ENCODE assay signal across 1 cellular context in the genomic region with DNA sequence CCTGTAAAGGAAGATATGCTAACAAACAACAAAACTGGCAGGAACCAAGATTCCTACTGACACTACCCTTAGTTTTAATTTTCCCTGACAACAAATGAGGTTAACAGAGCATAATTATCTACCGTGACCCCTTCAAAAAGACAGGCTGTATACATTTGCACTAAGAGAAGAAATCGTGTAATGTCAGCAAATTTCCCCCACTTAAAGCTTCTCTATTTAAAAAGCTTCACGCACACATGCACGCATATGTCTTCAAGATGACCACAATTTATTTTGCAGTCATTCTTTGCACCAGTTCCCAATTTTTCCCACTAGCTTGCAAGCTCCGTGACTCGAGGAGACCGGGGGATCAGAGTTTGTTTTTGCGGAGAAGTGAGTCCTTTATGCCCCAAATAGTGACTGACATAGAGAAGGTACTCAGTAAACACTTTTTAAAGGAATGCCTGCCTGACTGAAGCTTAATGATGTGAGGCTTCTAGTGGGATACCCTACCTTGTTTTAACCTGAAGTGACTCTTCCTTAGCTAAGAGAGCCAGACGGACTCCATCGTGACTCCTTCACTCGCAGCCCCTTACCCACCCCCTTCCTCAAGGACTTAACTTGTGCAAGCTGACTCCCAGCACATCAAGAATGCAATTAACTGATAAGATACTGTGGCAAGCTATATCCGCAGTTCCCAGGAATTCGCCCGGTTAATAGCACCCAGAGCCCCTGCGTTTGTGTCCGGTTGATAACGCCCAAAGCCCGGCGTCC.
TF ChIP-seq lines count a peak whose summit lies in the region.

No MANE protein-coding gene starts in this region.

TF ChIP-seq in K562, 482 proteins besides CTCF, POLR2A, EP300 and RAD21 (continued from another document and continues in another):
- TF ChIP-seq, protein P1, sequence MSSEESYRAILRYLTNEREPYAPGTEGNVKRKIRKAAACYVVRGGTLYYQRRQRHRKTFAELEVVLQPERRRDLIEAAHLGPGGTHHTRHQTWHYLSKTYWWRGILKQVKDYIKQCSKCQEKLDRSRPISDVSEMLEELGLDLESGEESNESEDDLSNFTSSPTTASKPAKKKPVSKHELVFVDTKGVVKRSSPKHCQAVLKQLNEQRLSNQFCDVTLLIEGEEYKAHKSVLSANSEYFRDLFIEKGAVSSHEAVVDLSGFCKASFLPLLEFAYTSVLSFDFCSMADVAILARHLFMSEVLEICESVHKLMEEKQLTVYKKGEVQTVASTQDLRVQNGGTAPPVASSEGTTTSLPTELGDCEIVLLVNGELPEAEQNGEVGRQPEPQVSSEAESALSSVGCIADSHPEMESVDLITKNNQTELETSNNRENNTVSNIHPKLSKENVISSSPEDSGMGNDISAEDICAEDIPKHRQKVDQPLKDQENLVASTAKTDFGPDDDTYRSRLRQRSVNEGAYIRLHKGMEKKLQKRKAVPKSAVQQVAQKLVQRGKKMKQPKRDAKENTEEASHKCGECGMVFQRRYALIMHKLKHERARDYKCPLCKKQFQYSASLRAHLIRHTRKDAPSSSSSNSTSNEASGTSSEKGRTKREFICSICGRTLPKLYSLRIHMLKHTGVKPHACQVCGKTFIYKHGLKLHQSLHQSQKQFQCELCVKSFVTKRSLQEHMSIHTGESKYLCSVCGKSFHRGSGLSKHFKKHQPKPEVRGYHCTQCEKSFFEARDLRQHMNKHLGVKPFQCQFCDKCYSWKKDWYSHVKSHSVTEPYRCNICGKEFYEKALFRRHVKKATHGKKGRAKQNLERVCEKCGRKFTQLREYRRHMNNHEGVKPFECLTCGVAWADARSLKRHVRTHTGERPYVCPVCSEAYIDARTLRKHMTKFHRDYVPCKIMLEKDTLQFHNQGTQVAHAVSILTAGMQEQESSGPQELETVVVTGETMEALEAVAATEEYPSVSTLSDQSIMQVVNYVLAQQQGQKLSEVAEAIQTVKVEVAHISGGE (CRISPR knock-in tag; IDR thresholded peaks at IDR 0.05): peak in 1 of 3 experiments; percentile 77; a peak in 2 of 6 replicates
- no peak for TF ChIP-seq GABPB1 (CRISPR knock-in tag; IDR thresholded peaks at IDR 0.05)
- TF ChIP-seq FOXK1 (CRISPR knock-in tag; IDR thresholded peaks at IDR 0.05; ENCODE audit: borderline replicate concordance): no peak
- TF ChIP-seq SETDB1 (IDR thresholded peaks at IDR 0.05; ENCODE audit: low read length): no peak
- TF ChIP-seq GABPA (tag; conservative IDR thresholded peaks at IDR 0.05; ENCODE audit: low read depth): no peak
- TF ChIP-seq, protein P2, sequence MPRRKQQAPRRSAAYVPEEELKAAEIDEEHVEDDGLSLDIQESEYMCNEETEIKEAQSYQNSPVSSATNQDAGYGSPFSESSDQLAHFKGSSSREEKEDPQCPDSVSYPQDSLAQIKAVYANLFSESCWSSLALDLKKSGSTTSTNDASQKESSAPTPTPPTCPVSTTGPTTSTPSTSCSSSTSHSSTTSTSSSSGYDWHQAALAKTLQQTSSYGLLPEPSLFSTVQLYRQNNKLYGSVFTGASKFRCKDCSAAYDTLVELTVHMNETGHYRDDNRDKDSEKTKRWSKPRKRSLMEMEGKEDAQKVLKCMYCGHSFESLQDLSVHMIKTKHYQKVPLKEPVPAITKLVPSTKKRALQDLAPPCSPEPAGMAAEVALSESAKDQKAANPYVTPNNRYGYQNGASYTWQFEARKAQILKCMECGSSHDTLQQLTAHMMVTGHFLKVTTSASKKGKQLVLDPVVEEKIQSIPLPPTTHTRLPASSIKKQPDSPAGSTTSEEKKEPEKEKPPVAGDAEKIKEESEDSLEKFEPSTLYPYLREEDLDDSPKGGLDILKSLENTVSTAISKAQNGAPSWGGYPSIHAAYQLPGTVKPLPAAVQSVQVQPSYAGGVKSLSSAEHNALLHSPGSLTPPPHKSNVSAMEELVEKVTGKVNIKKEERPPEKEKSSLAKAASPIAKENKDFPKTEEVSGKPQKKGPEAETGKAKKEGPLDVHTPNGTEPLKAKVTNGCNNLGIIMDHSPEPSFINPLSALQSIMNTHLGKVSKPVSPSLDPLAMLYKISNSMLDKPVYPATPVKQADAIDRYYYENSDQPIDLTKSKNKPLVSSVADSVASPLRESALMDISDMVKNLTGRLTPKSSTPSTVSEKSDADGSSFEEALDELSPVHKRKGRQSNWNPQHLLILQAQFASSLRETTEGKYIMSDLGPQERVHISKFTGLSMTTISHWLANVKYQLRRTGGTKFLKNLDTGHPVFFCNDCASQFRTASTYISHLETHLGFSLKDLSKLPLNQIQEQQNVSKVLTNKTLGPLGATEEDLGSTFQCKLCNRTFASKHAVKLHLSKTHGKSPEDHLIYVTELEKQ (CRISPR knock-in tag; IDR thresholded peaks at IDR 0.05): peak; percentile 83
- TF ChIP-seq, protein P3, sequence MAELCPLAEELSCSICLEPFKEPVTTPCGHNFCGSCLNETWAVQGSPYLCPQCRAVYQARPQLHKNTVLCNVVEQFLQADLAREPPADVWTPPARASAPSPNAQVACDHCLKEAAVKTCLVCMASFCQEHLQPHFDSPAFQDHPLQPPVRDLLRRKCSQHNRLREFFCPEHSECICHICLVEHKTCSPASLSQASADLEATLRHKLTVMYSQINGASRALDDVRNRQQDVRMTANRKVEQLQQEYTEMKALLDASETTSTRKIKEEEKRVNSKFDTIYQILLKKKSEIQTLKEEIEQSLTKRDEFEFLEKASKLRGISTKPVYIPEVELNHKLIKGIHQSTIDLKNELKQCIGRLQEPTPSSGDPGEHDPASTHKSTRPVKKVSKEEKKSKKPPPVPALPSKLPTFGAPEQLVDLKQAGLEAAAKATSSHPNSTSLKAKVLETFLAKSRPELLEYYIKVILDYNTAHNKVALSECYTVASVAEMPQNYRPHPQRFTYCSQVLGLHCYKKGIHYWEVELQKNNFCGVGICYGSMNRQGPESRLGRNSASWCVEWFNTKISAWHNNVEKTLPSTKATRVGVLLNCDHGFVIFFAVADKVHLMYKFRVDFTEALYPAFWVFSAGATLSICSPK (IDR thresholded peaks at IDR 0.05; ENCODE audit: borderline replicate concordance): no peak
- peak; percentile 82 for TF ChIP-seq ZNF79 (CRISPR knock-in tag; IDR thresholded peaks at IDR 0.05; ENCODE audit: low read depth)
- TF ChIP-seq, protein P4, sequence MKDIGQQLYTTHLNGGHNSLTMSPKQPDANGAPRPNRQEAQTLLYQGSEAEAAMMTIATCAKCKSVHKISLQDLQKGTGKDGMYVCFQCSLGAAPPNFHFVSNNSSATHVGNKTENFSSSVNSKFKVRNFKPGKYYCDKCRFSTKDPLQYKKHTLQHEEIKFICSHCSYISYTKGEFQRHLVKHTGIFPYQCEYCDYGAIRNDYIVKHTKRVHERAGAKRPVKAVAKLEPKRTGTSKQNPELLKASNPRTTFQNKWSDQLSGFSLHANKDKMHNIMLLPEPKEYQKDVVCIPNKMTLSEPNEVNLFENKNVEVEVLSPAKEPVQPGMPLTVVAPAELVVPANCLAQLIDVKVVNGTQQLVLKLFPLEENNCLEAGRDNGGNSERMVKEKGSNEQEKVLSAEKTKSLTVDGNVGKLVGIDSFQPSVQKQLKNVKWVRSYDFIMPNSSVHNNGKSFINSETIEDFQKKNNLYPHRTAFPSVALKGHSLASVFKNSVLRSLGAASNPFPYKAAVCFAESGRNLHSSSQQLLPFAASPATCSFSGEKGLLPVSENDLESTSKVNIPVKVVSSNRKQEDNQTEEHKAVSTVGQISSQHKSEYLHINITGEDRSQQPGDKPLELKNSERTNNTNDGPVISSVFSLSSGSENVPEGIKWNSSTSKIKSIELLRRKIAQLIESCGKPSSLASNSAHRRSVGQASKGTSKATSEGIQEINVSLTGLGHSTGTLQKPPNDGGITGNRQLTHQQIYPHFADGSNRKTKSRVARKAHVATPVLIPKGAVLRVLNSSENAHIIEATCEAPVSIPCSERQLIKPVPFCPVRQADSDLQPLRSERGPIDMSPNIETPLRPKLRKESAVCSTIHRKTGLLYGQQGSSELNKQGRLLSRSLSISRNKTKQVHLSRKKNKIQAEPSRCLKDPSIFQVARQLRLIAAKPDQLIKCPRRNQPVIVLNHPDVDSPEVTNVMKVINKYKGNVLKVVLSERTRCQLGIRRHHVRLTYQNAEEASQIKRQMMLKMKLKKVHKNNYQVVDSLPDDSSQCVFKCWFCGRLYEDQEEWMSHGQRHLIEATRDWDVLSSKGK (CRISPR knock-in tag; IDR thresholded peaks at IDR 0.05): no peak
- TF ChIP-seq, protein P5, sequence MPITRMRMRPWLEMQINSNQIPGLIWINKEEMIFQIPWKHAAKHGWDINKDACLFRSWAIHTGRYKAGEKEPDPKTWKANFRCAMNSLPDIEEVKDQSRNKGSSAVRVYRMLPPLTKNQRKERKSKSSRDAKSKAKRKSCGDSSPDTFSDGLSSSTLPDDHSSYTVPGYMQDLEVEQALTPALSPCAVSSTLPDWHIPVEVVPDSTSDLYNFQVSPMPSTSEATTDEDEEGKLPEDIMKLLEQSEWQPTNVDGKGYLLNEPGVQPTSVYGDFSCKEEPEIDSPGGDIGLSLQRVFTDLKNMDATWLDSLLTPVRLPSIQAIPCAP (CRISPR knock-in tag; IDR thresholded peaks at IDR 0.05; ENCODE audit: borderline replicate concordance): no peak
- no peak for TF ChIP-seq BDP1 (IDR thresholded peaks at IDR 0.05; ENCODE audit: insufficient read depth, insufficient read length)
- 0 out of 2 replicates have a peak, but pooled peaks have one; percentile 82 for TF ChIP-seq ZNF696 (CRISPR knock-in tag; conservative IDR thresholded peaks at IDR 0.05)
- TF ChIP-seq, protein P6, sequence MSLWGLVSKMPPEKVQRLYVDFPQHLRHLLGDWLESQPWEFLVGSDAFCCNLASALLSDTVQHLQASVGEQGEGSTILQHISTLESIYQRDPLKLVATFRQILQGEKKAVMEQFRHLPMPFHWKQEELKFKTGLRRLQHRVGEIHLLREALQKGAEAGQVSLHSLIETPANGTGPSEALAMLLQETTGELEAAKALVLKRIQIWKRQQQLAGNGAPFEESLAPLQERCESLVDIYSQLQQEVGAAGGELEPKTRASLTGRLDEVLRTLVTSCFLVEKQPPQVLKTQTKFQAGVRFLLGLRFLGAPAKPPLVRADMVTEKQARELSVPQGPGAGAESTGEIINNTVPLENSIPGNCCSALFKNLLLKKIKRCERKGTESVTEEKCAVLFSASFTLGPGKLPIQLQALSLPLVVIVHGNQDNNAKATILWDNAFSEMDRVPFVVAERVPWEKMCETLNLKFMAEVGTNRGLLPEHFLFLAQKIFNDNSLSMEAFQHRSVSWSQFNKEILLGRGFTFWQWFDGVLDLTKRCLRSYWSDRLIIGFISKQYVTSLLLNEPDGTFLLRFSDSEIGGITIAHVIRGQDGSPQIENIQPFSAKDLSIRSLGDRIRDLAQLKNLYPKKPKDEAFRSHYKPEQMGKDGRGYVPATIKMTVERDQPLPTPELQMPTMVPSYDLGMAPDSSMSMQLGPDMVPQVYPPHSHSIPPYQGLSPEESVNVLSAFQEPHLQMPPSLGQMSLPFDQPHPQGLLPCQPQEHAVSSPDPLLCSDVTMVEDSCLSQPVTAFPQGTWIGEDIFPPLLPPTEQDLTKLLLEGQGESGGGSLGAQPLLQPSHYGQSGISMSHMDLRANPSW (CRISPR knock-in tag; IDR thresholded peaks at IDR 0.05): no peak; the same call in 1 of the 2 replicates
- TF ChIP-seq CBX5 (IDR thresholded peaks at IDR 0.05; ENCODE audit: borderline replicate concordance, low read depth): no peak
- peak; percentile 84; the same call in 1 of the 2 replicates for TF ChIP-seq POLR2AphosphoS5 (IDR thresholded peaks at IDR 0.05; ENCODE audit: control insufficient read depth, insufficient read depth, low read depth, low read length)
- TF ChIP-seq ETV1 (tag; conservative IDR thresholded peaks at IDR 0.05; ENCODE audit: low read depth): peak; percentile 83
- peak; percentile 44 for TF ChIP-seq KDM5B (IDR thresholded peaks at IDR 0.05; ENCODE audit: insufficient replicate concordance, low read depth, low read length)
- peak; percentile 75; the same call in 1 of the 2 replicates for TF ChIP-seq ZNF561 (CRISPR knock-in tag; conservative IDR thresholded peaks at IDR 0.05)
- no peak for TF ChIP-seq EHMT2 (IDR thresholded peaks at IDR 0.05)
- no peak for TF ChIP-seq U2AF1 (optimal IDR thresholded peaks at IDR 0.05; ENCODE audit: low read depth, low read length)
- no peak for TF ChIP-seq ZNF146 (CRISPR knock-in tag; IDR thresholded peaks at IDR 0.05; ENCODE audit: unreplicated experiment)
- peak; percentile 82 for TF ChIP-seq CXXC5 (CRISPR knock-in tag; IDR thresholded peaks at IDR 0.05)
- peak; percentile 92 for TF ChIP-seq KLF16 (IDR thresholded peaks at IDR 0.05)
- TF ChIP-seq, protein P7, sequence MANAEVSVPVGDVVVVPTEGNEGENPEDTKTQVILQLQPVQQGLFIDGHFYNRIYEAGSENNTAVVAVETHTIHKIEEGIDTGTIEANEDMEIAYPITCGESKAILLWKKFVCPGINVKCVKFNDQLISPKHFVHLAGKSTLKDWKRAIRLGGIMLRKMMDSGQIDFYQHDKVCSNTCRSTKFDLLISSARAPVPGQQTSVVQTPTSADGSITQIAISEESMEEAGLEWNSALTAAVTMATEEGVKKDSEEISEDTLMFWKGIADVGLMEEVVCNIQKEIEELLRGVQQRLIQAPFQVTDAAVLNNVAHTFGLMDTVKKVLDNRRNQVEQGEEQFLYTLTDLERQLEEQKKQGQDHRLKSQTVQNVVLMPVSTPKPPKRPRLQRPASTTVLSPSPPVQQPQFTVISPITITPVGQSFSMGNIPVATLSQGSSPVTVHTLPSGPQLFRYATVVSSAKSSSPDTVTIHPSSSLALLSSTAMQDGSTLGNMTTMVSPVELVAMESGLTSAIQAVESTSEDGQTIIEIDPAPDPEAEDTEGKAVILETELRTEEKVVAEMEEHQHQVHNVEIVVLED (CRISPR knock-in tag; IDR thresholded peaks at IDR 0.05): no peak
- TF ChIP-seq, protein P8, sequence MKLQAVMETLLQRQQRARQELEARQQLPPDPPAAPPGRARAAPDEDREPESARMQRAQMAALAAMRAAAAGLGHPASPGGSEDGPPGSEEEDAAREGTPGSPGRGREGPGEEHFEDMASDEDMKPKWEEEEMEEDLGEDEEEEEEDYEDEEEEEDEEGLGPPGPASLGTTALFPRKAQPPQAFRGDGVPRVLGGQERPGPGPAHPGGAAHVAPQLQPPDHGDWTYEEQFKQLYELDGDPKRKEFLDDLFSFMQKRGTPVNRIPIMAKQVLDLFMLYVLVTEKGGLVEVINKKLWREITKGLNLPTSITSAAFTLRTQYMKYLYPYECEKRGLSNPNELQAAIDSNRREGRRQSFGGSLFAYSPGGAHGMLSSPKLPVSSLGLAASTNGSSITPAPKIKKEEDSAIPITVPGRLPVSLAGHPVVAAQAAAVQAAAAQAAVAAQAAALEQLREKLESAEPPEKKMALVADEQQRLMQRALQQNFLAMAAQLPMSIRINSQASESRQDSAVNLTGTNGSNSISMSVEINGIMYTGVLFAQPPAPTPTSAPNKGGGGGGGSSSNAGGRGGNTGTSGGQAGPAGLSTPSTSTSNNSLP (IDR thresholded peaks at IDR 0.05; ENCODE audit: borderline replicate concordance, low read depth, low read length): peak; percentile 96
- TF ChIP-seq CSDE1 (IDR thresholded peaks at IDR 0.05): no peak
- no peak for TF ChIP-seq TAF7 (tag; IDR thresholded peaks at IDR 0.05)
- TF ChIP-seq, protein P9, sequence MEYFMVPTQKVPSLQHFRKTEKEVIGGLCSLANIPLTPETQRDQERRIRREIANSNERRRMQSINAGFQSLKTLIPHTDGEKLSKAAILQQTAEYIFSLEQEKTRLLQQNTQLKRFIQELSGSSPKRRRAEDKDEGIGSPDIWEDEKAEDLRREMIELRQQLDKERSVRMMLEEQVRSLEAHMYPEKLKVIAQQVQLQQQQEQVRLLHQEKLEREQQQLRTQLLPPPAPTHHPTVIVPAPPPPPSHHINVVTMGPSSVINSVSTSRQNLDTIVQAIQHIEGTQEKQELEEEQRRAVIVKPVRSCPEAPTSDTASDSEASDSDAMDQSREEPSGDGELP (CRISPR knock-in tag; IDR thresholded peaks at IDR 0.05; ENCODE audit: borderline replicate concordance): no peak
- TF ChIP-seq SRSF3 (IDR thresholded peaks at IDR 0.05; ENCODE audit: insufficient read depth, low read length): no peak
- TF ChIP-seq KAT8 (IDR thresholded peaks at IDR 0.05; ENCODE audit: low read depth): no peak
- TF ChIP-seq ZNF444 (CRISPR knock-in tag; IDR thresholded peaks at IDR 0.05): no peak
- TF ChIP-seq ZFP1 (CRISPR knock-in tag; IDR thresholded peaks at IDR 0.05): no peak; the same call in 1 of the 2 replicates
- TF ChIP-seq NRF1 (conservative IDR thresholded peaks at IDR 0.05 in 1 of 2, IDR thresholded peaks at IDR 0.05 in 1 of 2): no peak
- TF ChIP-seq PCBP2 (IDR thresholded peaks at IDR 0.05; ENCODE audit: low read depth, low read length, poor library complexity, severe bottlenecking): no peak
- peak; percentile 31; the same call in 1 of the 2 replicates for TF ChIP-seq FOSL1 (tag; conservative IDR thresholded peaks at IDR 0.05)
